ENCODE assay signal across 8 cellular contexts in genomic region chr14:101808020-101808641, GRCh38. TPM values are rescaled to one million over a fixed set of nuclear protein-coding genes. Genes with fewer than 3 reads are reported as not detected.
A peak's percentile ranks its signal among the peaks of the same experiment; 100 is the strongest.
DNase-seq lines count a peak whose midpoint lies in the region; ATAC-seq, FAIRE-seq and TF ChIP-seq lines count a peak whose summit lies in the region.
"Had no signal": no experiment of that assay in that cellular context is flagged by ENCODE, and none has a peak within 500 bp of the region (broad histone marks: within the 10 kb centered on the region; RNA-seq: fewer than 3 reads in every experiment).

No MANE protein-coding gene starts in this region.

- intact Hi-C loops in dendritic cell treated with granulocyte-macrophage colony-stimulating factor and Interleukin-4, amounts not matched to agents 40 ng/mL and 50 ng/mL, for 4 days (cut with micrococcal nuclease) = no loop called here

- TF ChIP-seq POLR2A in H54 (IDR thresholded peaks at IDR 0.05; ENCODE audit: low read depth, low read length) = no peak

- peak overlapping the region; percentile 13 for H3K27ac Mint-ChIP-seq in dendritic cell treated with granulocyte-macrophage colony-stimulating factor and Interleukin-4, amounts not matched to agents 40 ng/mL and 50 ng/mL, for 4 days
- peak overlapping the region; percentile 7 for H3K27ac Mint-ChIP-seq in osteocyte (ENCODE audit: unreplicated experiment)

- no peak for DNase-seq in H54 (ENCODE audit: insufficient read length, low spot score)
- peak; percentile 20 for DNase-seq in NCI-H526 treated with DMSO at 0.1 percent for 48 hours (lab: John Stamatoyannopoulos, UW)
- DNase-seq in osteocyte (ENCODE audit: extremely low spot score, unreplicated experiment) = no peak
- no peak for DNase-seq in cortex of kidney (lab: John Stamatoyannopoulos, UW)
- DNase-seq: activated CD4-positive, alpha-beta T cell treated with anti-CD3 and anti-CD28 coated beads, Interleukin-2, amount 50 U/mL, for 4 hours had no signal

- ATAC-seq in HG02938 (IDR thresholded peaks at IDR 0.05; ENCODE audit: unreplicated experiment) (no peak), HG03571 (IDR thresholded peaks at IDR 0.05; ENCODE audit: unreplicated experiment) (no peak)

- no peaks in the 10 kb centered on the region for H3K9me3 Mint-ChIP-seq in dendritic cell treated with granulocyte-macrophage colony-stimulating factor and Interleukin-4, amounts not matched to agents 40 ng/mL and 50 ng/mL, for 4 days
- H3K9me3 Mint-ChIP-seq in osteocyte (ENCODE audit: unreplicated experiment) = no peaks in the 10 kb centered on the region

- H3K27me3 Mint-ChIP-seq in dendritic cell treated with granulocyte-macrophage colony-stimulating factor and Interleukin-4, amounts not matched to agents 40 ng/mL and 50 ng/mL, for 4 days = no peaks in the 10 kb centered on the region
- no peaks in the 10 kb centered on the region for H3K27me3 Mint-ChIP-seq in osteocyte (ENCODE audit: unreplicated experiment)

- no peak overlapping the region for H3K4me3 Mint-ChIP-seq in dendritic cell treated with granulocyte-macrophage colony-stimulating factor and Interleukin-4, amounts not matched to agents 40 ng/mL and 50 ng/mL, for 4 days
- no peak overlapping the region for H3K4me3 Mint-ChIP-seq in osteocyte (ENCODE audit: unreplicated experiment)

- TF ChIP-seq CTCF in osteocyte (IDR thresholded peaks at IDR 0.05) = no peak

- peak; percentile 66 for FAIRE-seq in H54 (lab: Jason Lieb, UNC)

- peaks cover 27% of the 10 kb centered on the region for H3K36me3 Mint-ChIP-seq in dendritic cell treated with granulocyte-macrophage colony-stimulating factor and Interleukin-4, amounts not matched to agents 40 ng/mL and 50 ng/mL, for 4 days (ENCODE audit: low read depth)
- H3K36me3 Mint-ChIP-seq in osteocyte (ENCODE audit: unreplicated experiment) = peaks cover 5% of the 10 kb centered on the region

- peaks cover 21% of the 10 kb centered on the region for H3K4me1 Mint-ChIP-seq in dendritic cell treated with granulocyte-macrophage colony-stimulating factor and Interleukin-4, amounts not matched to agents 40 ng/mL and 50 ng/mL, for 4 days (ENCODE audit: low read depth)
- peaks cover 27% of the 10 kb centered on the region for H3K4me1 Mint-ChIP-seq in osteocyte (ENCODE audit: unreplicated experiment)

RNA-seq across cellular contexts. Expression of gene PPP2R5C, which starts 46.6 kb away (rescaled TPM):
- total RNA-seq in osteocyte = 115 and 116 TPM in 2 replicates
